In the genomic region with DNA sequence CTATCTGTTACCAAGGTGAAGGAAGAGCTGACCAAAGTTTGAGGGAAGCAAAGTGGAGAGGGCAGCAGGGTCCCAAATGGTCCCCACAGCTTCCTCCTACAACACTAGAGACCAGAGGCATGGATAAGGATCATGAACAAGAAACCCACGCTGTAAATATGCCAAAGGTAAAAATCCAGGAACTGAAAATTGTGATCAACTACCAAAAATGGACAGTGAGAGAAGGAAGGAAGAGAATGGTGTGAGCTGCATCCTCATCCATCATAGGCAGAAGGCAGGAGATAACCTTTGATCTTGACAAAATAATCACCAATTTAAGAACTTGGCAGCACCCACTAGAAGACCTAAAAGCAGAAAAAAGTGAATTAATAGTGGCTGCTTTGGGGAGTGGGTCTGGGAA, we compare ENCODE assay signal across 11 cellular contexts.
A peak's percentile ranks its signal among the peaks of the same experiment; 100 is the strongest.
DNase-seq lines count a peak whose midpoint lies in the region; ATAC-seq, FAIRE-seq and TF ChIP-seq lines count a peak whose summit lies in the region.
"Had no signal": no experiment of that assay in that cellular context is flagged by ENCODE, and none has a peak within 500 bp of the region (broad histone marks: within the 10 kb centered on the region; RNA-seq: fewer than 3 reads in every experiment).

No MANE protein-coding gene starts in this region.

- no peak for ATAC-seq in activated T-helper 17 cell treated with anti-CD3 and anti-CD28 coated beads, Interleukin-2, amount 50 U/mL, for 72 hours (replicated peaks)
- ATAC-seq in natural killer cell treated with Interleukin-12 subunit alpha and Interleukin-12 subunit beta and Interleukin-15 and Interleukin-18, amount 100 ng/mL, for 72 hours: no peak
- ATAC-seq in WTC11: no peak

- WGBS in ovary, 3 donors: 48 to 83% (median 56%) methylated on average over 1 of the region's 1 CpG

- H3K4me3 ChIP-seq in BLaER1 treated with 17β-estradiol and CSF1 and Interleukin-3, amounts not matched to agents 10 nM and 100 nM: peak overlapping the region; percentile 5 to 58 (median 44); a peak in 14 of 20 replicates
- no peak overlapping the region for H3K4me3 ChIP-seq in ovary
- H3K4me3 ChIP-seq in BE2C (ENCODE audit: low read depth, low read length): no peak overlapping the region

- no peaks in the 10 kb centered on the region for H3K27me3 ChIP-seq in BLaER1 treated with 17β-estradiol and CSF1 and Interleukin-3, amounts not matched to agents 10 nM and 100 nM
- H3K27me3 ChIP-seq in ovary (no peaks in the 10 kb centered on the region), BE2C (no peaks in the 10 kb centered on the region)

- no peak for TF ChIP-seq EP300 in ovary (IDR thresholded peaks at IDR 0.05)

- H4K20me1 ChIP-seq in BLaER1 treated with 17β-estradiol and CSF1 and Interleukin-3, amounts not matched to agents 10 nM and 100 nM: peaks cover 0 to 100% (median 60%) of the 10 kb centered on the region in 11 experiments; a peak in 15 of 22 replicates

- FAIRE-seq in GM19239 (lab: Jason Lieb, UNC): peak; percentile 90

- no peak for DNase-seq in GM19239 (ENCODE audit: insufficient read length, low spot score)
- no peak for DNase-seq in natural killer cell treated with Interleukin-12 subunit alpha and Interleukin-12 subunit beta and Interleukin-15 and Interleukin-18, amount 100 ng/mL, for 72 hours (ENCODE audit: low spot score)
- no peak for DNase-seq in HFFc6
- DNase-seq in ovary: no peak
- DNase-seq in WTC11 (ENCODE audit: low spot score): no peak
- DNase-seq in BE2C: no peak
- DNase-seq: activated CD8-positive, alpha-beta memory T cell treated with anti-CD3 and anti-CD28 coated beads, Interleukin-2, amount 50 U/mL, for 48 hours; hippocampal formation; NCI-H446 had no signal

- no peaks in the 10 kb centered on the region for H3K27me3 Mint-ChIP-seq in activated T-helper 17 cell treated with anti-CD3 and anti-CD28 coated beads, Interleukin-2, amount 50 U/mL, for 72 hours
- H3K27me3 Mint-ChIP-seq in natural killer cell treated with Interleukin-12 subunit alpha and Interleukin-12 subunit beta and Interleukin-15 and Interleukin-18, amount 100 ng/mL, for 72 hours: no peaks in the 10 kb centered on the region
- H3K27me3 Mint-ChIP-seq in HFFc6 (ENCODE audit: insufficient read depth) (peaks cover 4% of the 10 kb centered on the region), WTC11 (ENCODE audit: low read depth) (peaks cover 3% of the 10 kb centered on the region; the same call in 1 of the 2 replicates)

- peak overlapping the region; percentile 90 to 99 (median 97) for H3K4me2 ChIP-seq in BLaER1 treated with 17β-estradiol and CSF1 and Interleukin-3, amounts not matched to agents 10 nM and 100 nM

- peak overlapping the region; percentile 82 for H3K27ac Mint-ChIP-seq in activated T-helper 17 cell treated with anti-CD3 and anti-CD28 coated beads, Interleukin-2, amount 50 U/mL, for 72 hours
- H3K27ac Mint-ChIP-seq in natural killer cell treated with Interleukin-12 subunit alpha and Interleukin-12 subunit beta and Interleukin-15 and Interleukin-18, amount 100 ng/mL, for 72 hours: peak overlapping the region; percentile 86 to 95
- H3K27ac Mint-ChIP-seq in HFFc6 (no peak overlapping the region), WTC11 (no peak overlapping the region)

- peak overlapping the region; percentile 47 to 89 (median 80) for H3K27ac ChIP-seq in BLaER1 treated with 17β-estradiol and CSF1 and Interleukin-3, amounts not matched to agents 10 nM and 100 nM
- no peak overlapping the region for H3K27ac ChIP-seq in ovary

- POLR2A ChIA-PET in WTC11 (lab: Charles Lee): no interaction called here

- peaks cover 67% of the 10 kb centered on the region for H3K4me1 Mint-ChIP-seq in activated T-helper 17 cell treated with anti-CD3 and anti-CD28 coated beads, Interleukin-2, amount 50 U/mL, for 72 hours
- H3K4me1 Mint-ChIP-seq in natural killer cell treated with Interleukin-12 subunit alpha and Interleukin-12 subunit beta and Interleukin-15 and Interleukin-18, amount 100 ng/mL, for 72 hours (ENCODE audit: low read depth in 2 of 2): peaks cover 70 to 73% of the 10 kb centered on the region in 2 donors
- peaks cover 38% of the 10 kb centered on the region for H3K4me1 Mint-ChIP-seq in HFFc6 (ENCODE audit: low read depth)
- H3K4me1 Mint-ChIP-seq in WTC11: peaks cover 36% of the 10 kb centered on the region

- intact Hi-C loops in ovary (cut with DNase I): no loop called here

- TF ChIP-seq CTCF in HFFc6 (IDR thresholded peaks at IDR 0.05) (no peak), ovary (IDR thresholded peaks at IDR 0.05) (no peak), WTC11 (IDR thresholded peaks at IDR 0.05) (no peak), BE2C (IDR thresholded peaks at IDR 0.05; ENCODE audit: low read depth, low read length) (no peak)

- peak overlapping the region; percentile 77 for H3K4me3 Mint-ChIP-seq in activated T-helper 17 cell treated with anti-CD3 and anti-CD28 coated beads, Interleukin-2, amount 50 U/mL, for 72 hours
- peak overlapping the region; percentile 56 for H3K4me3 Mint-ChIP-seq in natural killer cell treated with Interleukin-12 subunit alpha and Interleukin-12 subunit beta and Interleukin-15 and Interleukin-18, amount 100 ng/mL, for 72 hours
- H3K4me3 Mint-ChIP-seq in HFFc6 (no peak overlapping the region), WTC11 (no peak overlapping the region)

- no peaks in the 10 kb centered on the region for H3K9me3 ChIP-seq in BLaER1 treated with 17β-estradiol and CSF1 and Interleukin-3, amounts not matched to agents 10 nM and 100 nM (replicated peaks in 1 of 11)
- H3K9me3 ChIP-seq in ovary: no peaks in the 10 kb centered on the region
- H3K9me3 ChIP-seq in BE2C: no peaks in the 10 kb centered on the region

- H3K36me3 ChIP-seq in BLaER1 treated with 17β-estradiol and CSF1 and Interleukin-3, amounts not matched to agents 10 nM and 100 nM: peaks cover 0 to 8% (median 0%) of the 10 kb centered on the region in 11 experiments; a peak in 2 of 22 replicates
- H3K36me3 ChIP-seq in ovary (no peaks in the 10 kb centered on the region), BE2C (no peaks in the 10 kb centered on the region)

- peaks cover 93 to 98% (median 96%) of the 10 kb centered on the region in 10 experiments for H3K4me1 ChIP-seq in BLaER1 treated with 17β-estradiol and CSF1 and Interleukin-3, amounts not matched to agents 10 nM and 100 nM
- H3K4me1 ChIP-seq in ovary (ENCODE audit: insufficient read depth): peaks cover 18% of the 10 kb centered on the region
- peaks cover 24% of the 10 kb centered on the region for H3K4me1 ChIP-seq in BE2C

- peak overlapping the region; percentile 46 to 83 (median 70); a peak in 20 of 22 replicates for H3K9ac ChIP-seq in BLaER1 treated with 17β-estradiol and CSF1 and Interleukin-3, amounts not matched to agents 10 nM and 100 nM

- TF ChIP-seq POLR2A in ovary (IDR thresholded peaks at IDR 0.05): no peak

- CTCF ChIA-PET in WTC11 (lab: Charles Lee): interaction anchor here (0.6 to 1.2 kb wide), 3 partner anchors 219 to 1426 kb away, joined by 3 to 5 read pairs (median 3); no protein-coding TSS in a partner anchor

- peaks cover 38% of the 10 kb centered on the region for H3K36me3 Mint-ChIP-seq in activated T-helper 17 cell treated with anti-CD3 and anti-CD28 coated beads, Interleukin-2, amount 50 U/mL, for 72 hours (ENCODE audit: low read depth)
- H3K36me3 Mint-ChIP-seq in natural killer cell treated with Interleukin-12 subunit alpha and Interleukin-12 subunit beta and Interleukin-15 and Interleukin-18, amount 100 ng/mL, for 72 hours: no peaks in the 10 kb centered on the region
- H3K36me3 Mint-ChIP-seq in HFFc6 (ENCODE audit: low read depth): no peaks in the 10 kb centered on the region
- H3K36me3 Mint-ChIP-seq in WTC11: no peaks in the 10 kb centered on the region

- no peaks in the 10 kb centered on the region for H3K9me3 Mint-ChIP-seq in activated T-helper 17 cell treated with anti-CD3 and anti-CD28 coated beads, Interleukin-2, amount 50 U/mL, for 72 hours
- no peaks in the 10 kb centered on the region for H3K9me3 Mint-ChIP-seq in natural killer cell treated with Interleukin-12 subunit alpha and Interleukin-12 subunit beta and Interleukin-15 and Interleukin-18, amount 100 ng/mL, for 72 hours
- no peaks in the 10 kb centered on the region for H3K9me3 Mint-ChIP-seq in HFFc6
- no peaks in the 10 kb centered on the region for H3K9me3 Mint-ChIP-seq in WTC11

TF ChIP-seq in WTC11, 78 proteins besides CTCF, POLR2A, EP300 and RAD21 (continues in another document):
- no peak for TF ChIP-seq ATF6 (CRISPR knock-in tag; IDR thresholded peaks at IDR 0.05)
- no peak for TF ChIP-seq ZBTB21 (CRISPR knock-in tag; IDR thresholded peaks at IDR 0.05; ENCODE audit: borderline replicate concordance)
- TF ChIP-seq GRHL2 (CRISPR knock-in tag; IDR thresholded peaks at IDR 0.05; ENCODE audit: insufficient replicate concordance, severe bottlenecking): no peak
- TF ChIP-seq CBFB (CRISPR knock-in tag; IDR thresholded peaks at IDR 0.05; ENCODE audit: low read depth): no peak
- TF ChIP-seq ERG (CRISPR knock-in tag; IDR thresholded peaks at IDR 0.05): no peak
- no peak for TF ChIP-seq ZNF671 (CRISPR knock-in tag; IDR thresholded peaks at IDR 0.05)
- no peak for TF ChIP-seq ATF1 (CRISPR knock-in tag; IDR thresholded peaks at IDR 0.05)

Comparison
In these comparisons a context has a peak if more than half of its experiments do, and no peak if none do; other contexts are left out.
1. H3K27ac ChIP-seq: peak in BLaER1 treated with 17β-estradiol and CSF1 and Interleukin-3, amounts not matched to agents 10 nM and 100 nM (11 of 11); none in ovary (0 of 2).
2. H3K4me3 ChIP-seq: peak in BLaER1 treated with 17β-estradiol and CSF1 and Interleukin-3, amounts not matched to agents 10 nM and 100 nM (10 of 10); none in ovary (single experiment) and BE2C (single experiment).
3. H3K27ac Mint-ChIP-seq: peak in activated T-helper 17 cell treated with anti-CD3 and anti-CD28 coated beads, Interleukin-2, amount 50 U/mL, for 72 hours (single experiment) and natural killer cell treated with Interleukin-12 subunit alpha and Interleukin-12 subunit beta and Interleukin-15 and Interleukin-18, amount 100 ng/mL, for 72 hours (2 of 2); none in HFFc6 (single experiment) and WTC11 (single experiment).
4. H3K4me3 Mint-ChIP-seq: peak in activated T-helper 17 cell treated with anti-CD3 and anti-CD28 coated beads, Interleukin-2, amount 50 U/mL, for 72 hours (single experiment) and natural killer cell treated with Interleukin-12 subunit alpha and Interleukin-12 subunit beta and Interleukin-15 and Interleukin-18, amount 100 ng/mL, for 72 hours (single experiment); none in HFFc6 (single experiment) and WTC11 (single experiment).